Comparison of ENCODE assay signal across 14 cellular contexts in genomic region chr15:26179906-26180305, GRCh38.
DNase-seq lines count a peak whose midpoint lies in the region; ATAC-seq and TF ChIP-seq lines count a peak whose summit lies in the region.
"Had no signal": no experiment of that assay in that cellular context is flagged by ENCODE, and none has a peak within 500 bp of the region (broad histone marks: within the 10 kb centered on the region; RNA-seq: fewer than 3 reads in every experiment).

No MANE protein-coding gene starts in this region.

- ATAC-seq in Right ventricle myocardium inferior, result peak; percentile 57
- ATAC-seq: naive thymus-derived CD8-positive, alpha-beta T cell had no signal

- intact Hi-C loops in Right ventricle myocardium inferior (cut with DNase I), result loop anchor here (10.0 kb wide), 1 partner anchor 685 kb away; the partner anchor contains the start of gene GABRA5
- intact Hi-C loops in cardiac septum (cut with DNase I), result no loop called here
- intact Hi-C loops in left ventricle myocardium inferior (cut with micrococcal nuclease), result no loop called here

- H3K4me3 Mint-ChIP-seq in type B pancreatic cell, result no peak overlapping the region
- H3K4me3 Mint-ChIP-seq: naive thymus-derived CD8-positive, alpha-beta T cell had no signal

- H3K27me3 Mint-ChIP-seq in type B pancreatic cell, result no peaks in the 10 kb centered on the region

- no peak overlapping the region for H3K27ac Mint-ChIP-seq in type B pancreatic cell
- H3K27ac Mint-ChIP-seq: naive thymus-derived CD8-positive, alpha-beta T cell had no signal

- H3K36me3 Mint-ChIP-seq in type B pancreatic cell, result no peaks in the 10 kb centered on the region
- H3K36me3 Mint-ChIP-seq: naive thymus-derived CD8-positive, alpha-beta T cell had no signal

- H3K4me1 ChIP-seq in left ventricle myocardium inferior, result no peaks in the 10 kb centered on the region
- H3K4me1 ChIP-seq: esophagus squamous epithelium had no signal

- H3K4me1 Mint-ChIP-seq in type B pancreatic cell (ENCODE audit: unreplicated experiment), result peaks cover 6% of the 10 kb centered on the region

- peak; percentile 58 for TF ChIP-seq CTCF in left ventricle myocardium inferior (IDR thresholded peaks at IDR 0.05; ENCODE audit: borderline replicate concordance)
- peak; percentile 65 for TF ChIP-seq CTCF in type B pancreatic cell (conservative IDR thresholded peaks at IDR 0.05)

- H3K9me3 Mint-ChIP-seq in type B pancreatic cell, result no peaks in the 10 kb centered on the region
- H3K9me3 Mint-ChIP-seq: naive thymus-derived CD8-positive, alpha-beta T cell had no signal

- H3K27me3 ChIP-seq in left ventricle myocardium inferior (ENCODE audit: low read depth), result peaks cover under 1% of the 10 kb centered on the region
- H3K27me3 ChIP-seq: brain microvascular endothelial cell, esophagus squamous epithelium had no signal

- no peak overlapping the region for H3K27ac ChIP-seq in left ventricle myocardium inferior (replicated peaks)
- H3K27ac ChIP-seq: brain microvascular endothelial cell, esophagus squamous epithelium had no signal

- no peaks in the 10 kb centered on the region for H3K36me3 ChIP-seq in left ventricle myocardium inferior
- H3K36me3 ChIP-seq: brain microvascular endothelial cell, esophagus squamous epithelium had no signal

- DNase-seq in Right ventricle myocardium inferior (ENCODE audit: missing footprints) (no peak), cardiac septum (ENCODE audit: low spot score) (no peak), RKO (ENCODE audit: low spot score) (peak; percentile 16), left ventricle myocardium inferior (peak; percentile 20), type B pancreatic cell (ENCODE audit: extremely low spot score, unreplicated experiment) (no peak), SIG-M5 treated with dmso at 0.1 percent for 504 hours (lab: John Stamatoyannopoulos, UW; ENCODE audit: unreplicated experiment) (no peak), GM19238 (ENCODE audit: insufficient read length, low spot score) (no peak), NCI-H1048 (lab: John Stamatoyannopoulos, UW) (no peak)
- DNase-seq: activated CD4-positive, CD25-positive, alpha-beta regulatory T cell treated with anti-CD3 and anti-CD28 coated beads, Interleukin-2, amount 50 U/mL, for 72 hours; AML-193; brain microvascular endothelial cell; esophagus squamous epithelium; naive thymus-derived CD8-positive, alpha-beta T cell; SHP77 had no signal

- no peaks in the 10 kb centered on the region for H3K9me3 ChIP-seq in left ventricle myocardium inferior (replicated peaks)
- H3K9me3 ChIP-seq: esophagus squamous epithelium had no signal

- H3K4me3 ChIP-seq in left ventricle myocardium inferior, result no peak overlapping the region
- H3K4me3 ChIP-seq: esophagus squamous epithelium had no signal

Comparison
In these comparisons a context has a peak if more than half of its experiments do, and no peak if none do; other contexts are left out.
1. DNase-seq: peak in RKO (single experiment) and left ventricle myocardium inferior (single experiment); none in Right ventricle myocardium inferior (single experiment), cardiac septum (single experiment), type B pancreatic cell (single experiment), SIG-M5 treated with dmso at 0.1 percent for 504 hours (single experiment), GM19238 (single experiment) and NCI-H1048 (single experiment).